Comparison of ENCODE assay signal across 9 cellular contexts in genomic region chr11:100863080-100863581, GRCh38.
DNase-seq lines count a peak whose midpoint lies in the region; ATAC-seq and TF ChIP-seq lines count a peak whose summit lies in the region.
"Had no signal": no experiment of that assay in that cellular context is flagged by ENCODE, and none has a peak within 500 bp of the region (broad histone marks: within the 10 kb centered on the region; RNA-seq: fewer than 3 reads in every experiment).

No MANE protein-coding gene starts in this region.

- H3K4me3 Mint-ChIP-seq in chondrocyte (ENCODE audit: unreplicated experiment) (no peak overlapping the region), progenitor cell of endocrine pancreas (ENCODE audit: low read depth) (no peak overlapping the region)
- H3K4me3 Mint-ChIP-seq in activated T-helper 17 cell treated with anti-CD3 and anti-CD28 coated beads, Interleukin-2, amount 50 U/mL, for 72 hours: no peak overlapping the region

- ATAC-seq in GM21423 (IDR thresholded peaks at IDR 0.05; ENCODE audit: unreplicated experiment): peak; percentile 78
- no peak for ATAC-seq in left colon
- ATAC-seq in activated T-helper 17 cell treated with anti-CD3 and anti-CD28 coated beads, Interleukin-2, amount 50 U/mL, for 72 hours (replicated peaks): no peak
- ATAC-seq: Panc1 had no signal

- H3K9ac ChIP-seq in HUES64 (ENCODE audit: low read depth, low read length): no peak overlapping the region

- H3K4me1 Mint-ChIP-seq in chondrocyte (ENCODE audit: low read depth) (peaks cover 21% of the 10 kb centered on the region), progenitor cell of endocrine pancreas (ENCODE audit: low read depth) (peaks cover 12% of the 10 kb centered on the region)
- no peaks in the 10 kb centered on the region for H3K4me1 Mint-ChIP-seq in activated T-helper 17 cell treated with anti-CD3 and anti-CD28 coated beads, Interleukin-2, amount 50 U/mL, for 72 hours

- H3K27ac Mint-ChIP-seq in chondrocyte (ENCODE audit: unreplicated experiment): peak overlapping the region; percentile 49
- H3K27ac Mint-ChIP-seq in progenitor cell of endocrine pancreas: peak overlapping the region; percentile 69
- no peak overlapping the region for H3K27ac Mint-ChIP-seq in activated T-helper 17 cell treated with anti-CD3 and anti-CD28 coated beads, Interleukin-2, amount 50 U/mL, for 72 hours

- H3K36me3 ChIP-seq in HUES64 (ENCODE audit: insufficient read depth, low read length): no peaks in the 10 kb centered on the region

- no peak for TF ChIP-seq CTCF in chondrocyte (IDR thresholded peaks at IDR 0.05)
- TF ChIP-seq CTCF in progenitor cell of endocrine pancreas (IDR thresholded peaks at IDR 0.05; ENCODE audit: unreplicated experiment): no peak

- H3K36me3 Mint-ChIP-seq in chondrocyte (ENCODE audit: low read depth): no peaks in the 10 kb centered on the region
- H3K36me3 Mint-ChIP-seq in progenitor cell of endocrine pancreas (ENCODE audit: insufficient read depth): no peaks in the 10 kb centered on the region
- H3K36me3 Mint-ChIP-seq in activated T-helper 17 cell treated with anti-CD3 and anti-CD28 coated beads, Interleukin-2, amount 50 U/mL, for 72 hours (ENCODE audit: low read depth): no peaks in the 10 kb centered on the region

- no peaks in the 10 kb centered on the region for H3K9me3 Mint-ChIP-seq in chondrocyte (ENCODE audit: low read depth)
- H3K9me3 Mint-ChIP-seq in progenitor cell of endocrine pancreas (ENCODE audit: low read depth): no peaks in the 10 kb centered on the region
- H3K9me3 Mint-ChIP-seq in activated T-helper 17 cell treated with anti-CD3 and anti-CD28 coated beads, Interleukin-2, amount 50 U/mL, for 72 hours: no peaks in the 10 kb centered on the region

- no peak overlapping the region for H3K4me3 ChIP-seq in HUES64 (ENCODE audit: low read length)

- intact Hi-C loops in left colon (cut with DNase I, micrococcal nuclease): no loop called here

- H3K27me3 ChIP-seq in HUES64 (ENCODE audit: insufficient read depth, low read length): no peaks in the 10 kb centered on the region

- DNase-seq in GF-D8 (lab: John Stamatoyannopoulos, UW) (peak; percentile 44), chondrocyte (ENCODE audit: low spot score) (no peak), progenitor cell of endocrine pancreas (ENCODE audit: low spot score, unreplicated experiment) (no peak), putamen (ENCODE audit: low spot score) (no peak), left colon (no peak)

- whole genome bisulfite sequencing in HUES64: 83% methylated on average over 2 of the region's 2 CpGs

- 0 out of 2 replicates have a peak overlapping the region, but pooled peaks have one; percentile 0 for H3K27ac ChIP-seq in HUES64 (ENCODE audit: low read depth, low read length)

- peaks cover 42% of the 10 kb centered on the region for H3K4me1 ChIP-seq in HUES64 (ENCODE audit: insufficient read depth, low read length)

- H3K27me3 Mint-ChIP-seq in chondrocyte (ENCODE audit: low read depth): no peaks in the 10 kb centered on the region
- H3K27me3 Mint-ChIP-seq in progenitor cell of endocrine pancreas: no peaks in the 10 kb centered on the region
- no peaks in the 10 kb centered on the region for H3K27me3 Mint-ChIP-seq in activated T-helper 17 cell treated with anti-CD3 and anti-CD28 coated beads, Interleukin-2, amount 50 U/mL, for 72 hours

- H3K9me3 ChIP-seq in HUES64 (ENCODE audit: insufficient read depth, low read depth, low read length): no peaks in the 10 kb centered on the region
